In the genomic region with DNA sequence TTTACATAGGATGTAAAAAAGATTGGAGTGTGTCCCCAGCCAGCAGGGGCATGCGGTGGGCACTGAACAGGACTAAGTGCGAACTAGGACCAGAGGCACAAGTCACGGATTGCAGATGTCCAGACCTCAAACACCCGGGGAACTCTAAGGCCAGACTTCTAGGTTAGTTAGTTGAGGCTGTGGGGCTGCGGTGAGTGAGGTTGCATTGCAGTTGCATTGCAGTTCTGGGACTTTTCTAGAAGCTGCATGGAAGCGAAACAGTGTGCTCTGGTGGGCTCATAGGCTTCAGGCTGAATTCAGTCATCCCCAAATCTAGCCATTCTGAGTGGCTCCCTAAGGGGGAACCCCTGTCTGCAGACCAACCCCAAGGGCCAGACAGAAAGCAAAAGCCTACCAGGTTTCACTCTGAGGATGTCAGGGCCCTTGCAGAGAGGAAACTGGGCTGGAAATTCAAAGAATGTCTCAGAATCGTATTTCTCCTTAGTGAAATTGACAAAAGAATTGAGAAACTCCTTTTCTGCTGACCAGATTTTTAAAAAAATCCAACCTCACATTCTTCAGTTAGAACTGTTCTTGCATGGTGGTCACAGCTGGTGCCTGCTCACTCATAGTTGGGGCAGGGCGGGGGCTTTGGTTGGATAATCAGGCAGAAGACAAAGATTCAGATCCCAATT, we compare ENCODE assay signal across 10 cellular contexts.
A peak's percentile ranks its signal among the peaks of the same experiment; 100 is the strongest.
DNase-seq lines count a peak whose midpoint lies in the region; ATAC-seq and TF ChIP-seq lines count a peak whose summit lies in the region.
"Had no signal": no experiment of that assay in that cellular context is flagged by ENCODE, and none has a peak within 500 bp of the region (broad histone marks: within the 10 kb centered on the region; RNA-seq: fewer than 3 reads in every experiment).

No MANE protein-coding gene starts in this region.

- peak overlapping the region; percentile 63 for H3K27ac ChIP-seq in KMS-11

- H3K9me3 Mint-ChIP-seq in activated CD4-positive, alpha-beta T cell treated with anti-CD3 and anti-CD28 coated beads for 36 hours (ENCODE audit: low read depth): no peaks in the 10 kb centered on the region
- no peaks in the 10 kb centered on the region for H3K9me3 Mint-ChIP-seq in stimulated activated memory B cell treated with anti-CD40 and anti-IgM and Interleukin-4, amounts not matched to agents 10 μg/mL and 1 μg/mL and 100 μg/mL, for 72 hours

- H3K4me1 ChIP-seq in KMS-11 (ENCODE audit: low read depth, poor library complexity, severe bottlenecking): peaks cover 64% of the 10 kb centered on the region

- no peaks in the 10 kb centered on the region for H3K27me3 Mint-ChIP-seq in activated CD4-positive, alpha-beta T cell treated with anti-CD3 and anti-CD28 coated beads for 36 hours
- H3K27me3 Mint-ChIP-seq in stimulated activated memory B cell treated with anti-CD40 and anti-IgM and Interleukin-4, amounts not matched to agents 10 μg/mL and 1 μg/mL and 100 μg/mL, for 72 hours: no peaks in the 10 kb centered on the region

- no peak for TF ChIP-seq CTCF in KMS-11 (conservative IDR thresholded peaks at IDR 0.05; ENCODE audit: low read depth, low read length)
- no peak for TF ChIP-seq CTCF in omental fat pad (IDR thresholded peaks at IDR 0.05)

- no peak overlapping the region for H3K4me3 Mint-ChIP-seq in activated CD4-positive, alpha-beta T cell treated with anti-CD3 and anti-CD28 coated beads for 36 hours
- H3K4me3 Mint-ChIP-seq in stimulated activated memory B cell treated with anti-CD40 and anti-IgM and Interleukin-4, amounts not matched to agents 10 μg/mL and 1 μg/mL and 100 μg/mL, for 72 hours: peak overlapping the region; percentile 21

- POLR2A ChIA-PET in activated CD4-positive, alpha-beta T cell treated with anti-CD3 and anti-CD28 coated beads for 36 hours (lab: Charles Lee): no interaction called here

- H2AFZ ChIP-seq in KMS-11 (ENCODE audit: low read depth): no peak overlapping the region

- H3K4me1 Mint-ChIP-seq in activated CD4-positive, alpha-beta T cell treated with anti-CD3 and anti-CD28 coated beads for 36 hours: peaks cover 18% of the 10 kb centered on the region
- peaks cover 77% of the 10 kb centered on the region for H3K4me1 Mint-ChIP-seq in stimulated activated memory B cell treated with anti-CD40 and anti-IgM and Interleukin-4, amounts not matched to agents 10 μg/mL and 1 μg/mL and 100 μg/mL, for 72 hours

- H3K4me3 ChIP-seq in KMS-11 (IDR thresholded peaks at IDR 0.05; ENCODE audit: insufficient read depth, low read depth, low read length): no peak overlapping the region

- intact Hi-C loops in activated CD4-positive, alpha-beta T cell treated with anti-CD3 and anti-CD28 coated beads for 36 hours (cut with DNase I, micrococcal nuclease): no loop called here
- intact Hi-C loops in cardiac septum (cut with DNase I): loop anchor here (10.0 kb wide), 1 partner anchor 59 kb away; no protein-coding TSS in a partner anchor

- H3K36me3 ChIP-seq in KMS-11 (ENCODE audit: insufficient read depth): no peaks in the 10 kb centered on the region

- H3K27me3 ChIP-seq in KMS-11 (ENCODE audit: insufficient read depth, low read depth): no peaks in the 10 kb centered on the region

- no peak overlapping the region; the same call in 1 of the 2 replicates for H3K9ac ChIP-seq in KMS-11

- H3K4me2 ChIP-seq in KMS-11: peak overlapping the region; percentile 54; the same call in 1 of the 2 replicates

- CTCF ChIA-PET in activated CD4-positive, alpha-beta T cell treated with anti-CD3 and anti-CD28 coated beads for 36 hours (lab: Charles Lee): interaction anchor here (0.6 kb wide), 1 partner anchor 453 kb away, joined by 4 read pairs; no protein-coding TSS in a partner anchor

- H4K20me1 ChIP-seq in KMS-11 (ENCODE audit: insufficient read depth): no peaks in the 10 kb centered on the region

- H3K27ac Mint-ChIP-seq in activated CD4-positive, alpha-beta T cell treated with anti-CD3 and anti-CD28 coated beads for 36 hours: no peak overlapping the region
- H3K27ac Mint-ChIP-seq in stimulated activated memory B cell treated with anti-CD40 and anti-IgM and Interleukin-4, amounts not matched to agents 10 μg/mL and 1 μg/mL and 100 μg/mL, for 72 hours: peak overlapping the region; percentile 89

- DNase-seq in activated CD4-positive, alpha-beta T cell treated with anti-CD3 and anti-CD28 coated beads for 36 hours: peak; percentile 11
- no peak for DNase-seq in activated CD4-positive, alpha-beta T cell treated with anti-CD3 and anti-CD28 coated beads for 4 hours
- DNase-seq in mucosa of gallbladder (ENCODE audit: low spot score): no peak
- DNase-seq in cardiac septum (ENCODE audit: low spot score): no peak
- DNase-seq in omental fat pad (ENCODE audit: low spot score): no peak
- DNase-seq: 8988T, NCI-H1694 had no signal

- H3K36me3 Mint-ChIP-seq in activated CD4-positive, alpha-beta T cell treated with anti-CD3 and anti-CD28 coated beads for 36 hours (ENCODE audit: low read depth): no peaks in the 10 kb centered on the region
- H3K36me3 Mint-ChIP-seq in stimulated activated memory B cell treated with anti-CD40 and anti-IgM and Interleukin-4, amounts not matched to agents 10 μg/mL and 1 μg/mL and 100 μg/mL, for 72 hours: peaks cover 7% of the 10 kb centered on the region

- peak; percentile 79 for ATAC-seq in activated CD4-positive, alpha-beta T cell treated with anti-CD3 and anti-CD28 coated beads for 36 hours
- peak; percentile 68 for ATAC-seq in HG02642 (IDR thresholded peaks at IDR 0.05; ENCODE audit: poor library complexity, unreplicated experiment)
- peak; percentile 87 for ATAC-seq in stimulated activated memory B cell treated with anti-CD40 and anti-IgM and Interleukin-4, amounts not matched to agents 10 μg/mL and 1 μg/mL and 100 μg/mL, for 72 hours
- no peak for ATAC-seq in omental fat pad (ENCODE audit: low FRiP score)

- no peaks in the 10 kb centered on the region for H3K79me2 ChIP-seq in KMS-11 (ENCODE audit: insufficient read depth, low read depth)
